1 cellular context compared by ENCODE assay signal in genomic region chr11:95767498-95767897, GRCh38.
TF ChIP-seq lines count a peak whose summit lies in the region.

No MANE protein-coding gene starts in this region.

TF ChIP-seq in IMR-90, 13 proteins besides CTCF, POLR2A, EP300 and RAD21:
- peak; percentile 98 for TF ChIP-seq CEBPB (IDR thresholded peaks at IDR 0.05; ENCODE audit: low read depth, low read length)
- no peak for TF ChIP-seq RCOR1 (IDR thresholded peaks at IDR 0.05; ENCODE audit: insufficient replicate concordance, low read length)
- 0 out of 2 replicates have a peak, but pooled peaks have one; percentile 6 for TF ChIP-seq MAFK (IDR thresholded peaks at IDR 0.05; ENCODE audit: low read depth, low read length)
- TF ChIP-seq SMC3 (IDR thresholded peaks at IDR 0.05; ENCODE audit: low read depth, low read length) = no peak
